In the genomic region with DNA sequence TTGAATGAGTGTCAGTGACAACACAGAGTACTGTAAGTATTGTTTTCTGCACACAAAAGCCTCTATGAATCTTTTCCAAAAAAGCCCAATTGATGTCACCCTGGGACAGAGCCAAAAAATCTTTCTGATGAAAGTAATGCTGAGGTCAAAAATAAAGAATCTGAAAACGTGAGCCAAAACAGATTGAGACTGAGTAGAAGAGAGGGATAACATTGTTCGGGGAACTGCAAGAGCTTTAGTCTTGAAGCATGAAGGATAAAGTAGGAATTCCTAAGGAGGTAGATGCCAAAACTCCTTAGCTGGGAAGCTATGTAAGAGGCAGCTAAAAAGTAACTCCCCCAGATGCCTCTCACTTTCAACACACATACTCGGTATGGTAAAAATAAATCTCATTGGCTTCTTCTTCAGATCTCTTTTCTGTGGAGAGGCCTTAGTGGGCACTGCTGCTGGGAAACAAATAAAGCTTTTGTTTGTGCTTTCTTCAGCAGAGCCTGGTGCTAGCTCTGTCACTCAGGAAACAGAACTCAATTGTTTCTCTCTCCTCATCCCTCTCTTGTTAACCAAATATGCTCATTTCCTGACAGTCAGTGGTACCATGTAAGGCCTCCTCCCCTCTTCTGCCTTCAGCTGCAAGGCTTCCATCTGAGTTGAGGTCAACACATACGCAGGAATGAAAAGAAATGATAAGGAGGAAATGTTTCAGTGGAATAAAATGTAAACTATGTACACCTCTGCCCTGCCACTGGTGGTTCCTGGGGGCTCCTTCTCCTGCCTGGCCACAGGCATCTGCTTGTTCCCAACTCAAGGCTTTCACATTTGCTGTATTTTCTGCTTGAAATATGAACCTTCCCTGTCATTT, we compare ENCODE assay signal across 8 cellular contexts.
DNase-seq lines count a peak whose midpoint lies in the region; ATAC-seq and TF ChIP-seq lines count a peak whose summit lies in the region.

No MANE protein-coding gene starts in this region.

- peak; percentile 50 to 63 for ATAC-seq in stimulated activated naive B cell treated with anti-CD40 and anti-IgM and Interleukin-4, amounts not matched to agents 10 μg/mL and 1 μg/mL and 100 μg/mL, for 72 hours (replicated peaks)
- no peak for ATAC-seq in HG02970 (IDR thresholded peaks at IDR 0.05; ENCODE audit: low FRiP score, unreplicated experiment)
- ATAC-seq in HG02588 (IDR thresholded peaks at IDR 0.05; ENCODE audit: unreplicated experiment), result no peak

- H3K27me3 Mint-ChIP-seq in stimulated activated naive B cell treated with anti-CD40 and anti-IgM and Interleukin-4, amounts not matched to agents 10 μg/mL and 1 μg/mL and 100 μg/mL, for 72 hours, result no peaks in the 10 kb centered on the region

- in situ Hi-C loops in astrocyte of the spinal cord (cut with HindIII; ENCODE audit: low sequenced_read_pairs), result no loop called here

- peak overlapping the region; percentile 42 to 52 for H3K4me3 Mint-ChIP-seq in stimulated activated naive B cell treated with anti-CD40 and anti-IgM and Interleukin-4, amounts not matched to agents 10 μg/mL and 1 μg/mL and 100 μg/mL, for 72 hours

- peak overlapping the region; percentile 91 for H3K27ac Mint-ChIP-seq in stimulated activated naive B cell treated with anti-CD40 and anti-IgM and Interleukin-4, amounts not matched to agents 10 μg/mL and 1 μg/mL and 100 μg/mL, for 72 hours

- peaks cover 14% of the 10 kb centered on the region; the same call in 1 of the 2 replicates for H3K9me3 ChIP-seq in iPS-20b (ENCODE audit: insufficient read depth, low read depth, low read length)

- H3K27ac ChIP-seq in iPS-20b (ENCODE audit: low read length), result peak overlapping the region; percentile 63

- H3K9ac ChIP-seq in iPS-20b (ENCODE audit: low read depth, low read length), result peak overlapping the region; percentile 49; the same call in 1 of the 2 replicates

- peaks cover 2 to 5% of the 10 kb centered on the region in 2 donors for H3K36me3 Mint-ChIP-seq in stimulated activated naive B cell treated with anti-CD40 and anti-IgM and Interleukin-4, amounts not matched to agents 10 μg/mL and 1 μg/mL and 100 μg/mL, for 72 hours

- DNase-seq in COR-L47 (lab: John Stamatoyannopoulos, UW) (peak; percentile 18), HPDE6-E6E7 (ENCODE audit: extremely low spot score) (peak; percentile 7), astrocyte of the spinal cord (ENCODE audit: low read depth, low spot score) (peak; percentile 98)
- DNase-seq in stimulated activated naive B cell treated with anti-CD40 and anti-IgM and Interleukin-4, amounts not matched to agents 10 μg/mL and 1 μg/mL and 100 μg/mL, for 72 hours, result no peak
- no peak for DNase-seq in effector CD8-positive, alpha-beta T cell (lab: John Stamatoyannopoulos, UW)

- H3K4me1 ChIP-seq in iPS-20b (ENCODE audit: insufficient read depth, low read length), result peaks cover 17% of the 10 kb centered on the region; the same call in 1 of the 2 replicates

- peaks cover 6% of the 10 kb centered on the region; the same call in 1 of the 2 replicates for H3K36me3 ChIP-seq in iPS-20b (ENCODE audit: insufficient read depth, low read depth, low read length)

- H3K4me1 Mint-ChIP-seq in stimulated activated naive B cell treated with anti-CD40 and anti-IgM and Interleukin-4, amounts not matched to agents 10 μg/mL and 1 μg/mL and 100 μg/mL, for 72 hours, result peaks cover 40 to 48% of the 10 kb centered on the region in 2 donors

- no peaks in the 10 kb centered on the region for H3K27me3 ChIP-seq in iPS-20b (ENCODE audit: insufficient read depth, low read length)

- H3K4me3 ChIP-seq in astrocyte of the spinal cord (ENCODE audit: low read depth, low read length), result no peak overlapping the region
- peak overlapping the region; percentile 12; the same call in 1 of the 2 replicates for H3K4me3 ChIP-seq in iPS-20b (ENCODE audit: low read length)

- no peak for TF ChIP-seq CTCF in astrocyte of the spinal cord (IDR thresholded peaks at IDR 0.05; ENCODE audit: low read depth, low read length)

- peaks cover 5 to 8% of the 10 kb centered on the region in 2 donors for H3K9me3 Mint-ChIP-seq in stimulated activated naive B cell treated with anti-CD40 and anti-IgM and Interleukin-4, amounts not matched to agents 10 μg/mL and 1 μg/mL and 100 μg/mL, for 72 hours

Comparison
In these comparisons a context has a peak if more than half of its experiments do, and no peak if none do; other contexts are left out.
1. DNase-seq: peak in COR-L47 (single experiment), HPDE6-E6E7 (single experiment) and astrocyte of the spinal cord (single experiment); none in stimulated activated naive B cell treated with anti-CD40 and anti-IgM and Interleukin-4, amounts not matched to agents 10 μg/mL and 1 μg/mL and 100 μg/mL, for 72 hours (single experiment) and effector CD8-positive, alpha-beta T cell (single experiment).
2. ATAC-seq: peak in stimulated activated naive B cell treated with anti-CD40 and anti-IgM and Interleukin-4, amounts not matched to agents 10 μg/mL and 1 μg/mL and 100 μg/mL, for 72 hours (2 of 2); none in HG02970 (single experiment) and HG02588 (single experiment).